Comparison of ENCODE assay signal across 27 cellular contexts in the genomic region with DNA sequence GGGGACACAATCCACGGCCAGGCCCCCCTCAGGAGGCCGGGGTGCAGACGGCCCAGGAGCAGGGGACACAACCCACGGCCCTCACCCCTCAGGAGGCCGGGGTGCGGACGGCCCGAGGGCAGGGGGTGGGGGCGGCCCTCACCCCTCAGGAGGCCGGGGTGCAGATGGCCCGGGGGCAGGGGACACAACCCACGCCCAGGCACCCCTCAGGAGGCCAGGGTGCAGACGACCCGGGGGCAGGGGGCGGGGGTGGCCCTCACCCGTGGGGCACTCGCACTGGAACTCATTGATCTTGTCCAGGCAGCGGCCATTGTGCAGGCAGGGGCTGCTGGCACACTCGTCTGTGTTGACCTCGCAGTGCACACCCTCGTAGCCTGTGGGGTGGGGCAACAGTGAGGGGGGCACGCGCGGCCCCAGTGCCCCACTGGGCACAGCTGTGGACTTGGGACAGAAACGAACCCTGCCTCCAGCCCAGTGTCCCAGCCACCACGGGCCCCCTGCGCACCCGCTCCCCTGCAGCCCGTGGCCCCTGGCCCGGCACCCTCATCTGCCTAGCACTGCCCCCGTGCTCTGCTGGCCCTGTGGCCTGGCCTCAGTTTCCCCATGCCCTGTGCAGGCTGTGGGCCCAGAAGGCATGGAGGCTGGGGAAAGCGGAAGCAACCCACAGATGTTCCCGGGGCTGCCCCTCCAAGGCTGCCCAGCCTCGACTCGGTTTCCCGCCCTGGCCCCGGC.
"Had no signal": no experiment of that assay in that cellular context is flagged by ENCODE, and none has a peak within 500 bp of the region (broad histone marks: within the 10 kb centered on the region; RNA-seq: fewer than 3 reads in every experiment).

No MANE protein-coding gene starts in this region.

- DNase-seq: activated CD4-positive, alpha-beta T cell treated with anti-CD3 and anti-CD28 coated beads for 48 hours; activated CD4-positive, alpha-beta T cell treated with anti-CD3 and anti-CD28 coated beads, Interleukin-2, amount 50 U/mL, for 4 hours; activated CD4-positive, CD25-positive, alpha-beta regulatory T cell treated with anti-CD3 and anti-CD28 coated beads, Interleukin-2, amount 50 U/mL, for 72 hours; activated CD8-positive, alpha-beta memory T cell treated with anti-CD3 and anti-CD28 coated beads, Interleukin-2, amount 50 U/mL, for 48 hours; activated CD8-positive, alpha-beta T cell treated with anti-CD3 and anti-CD28 coated beads, Interleukin-2, amount 10 ng/mL, durations not matched to agents 7 days and 5 days; activated effector memory CD4-positive, alpha-beta T cell treated with Interleukin-2 at 50 U/mL for 16 hours; activated naive CD4-positive, alpha-beta T cell; activated T-cell treated with anti-CD3 and anti-CD28 coated beads, Interleukin-2, amount 50 U/mL, for 1 hour; body of pancreas; MG63; MV-4-11; NCI-H1105; NCI-H1436 treated with DMSO at 0.1 percent for 48 hours; NCI-H187; NCI-H2081; NCI-H510A treated with DMSO at 0.1 percent for 48 hours; NCI-H69; PC-3; SHP77 had no signal

- H3K4me3 Mint-ChIP-seq: activated CD8-positive, alpha-beta T cell treated with anti-CD3 and anti-CD28 coated beads, Interleukin-2, amount 10 ng/mL, durations not matched to agents 7 days and 5 days; activated naive CD4-positive, alpha-beta T cell treated with anti-CD3 and anti-CD28 coated beads, Interleukin-2, amount 50 U/mL, for 24 hours; activated T-helper 1 cell treated with anti-CD3 and anti-CD28 coated beads, Interleukin-12 subunit alpha, Interleukin-12 subunit beta, Interleukin-2, Interleukin-4 antibody, amounts not matched to agents 30 ng/mL and 10 ng/mL and 1 ng/mL, durations not matched to agents 14 hours and 24 hours and 36 hours; IgD-negative memory B cell; T-helper 1 cell treated with Interleukin-12 subunit alpha and Interleukin-12 subunit beta and Interleukin-4 antibody, amounts not matched to agents 30 μg/mL and 1 μg/mL, for 36 hours; WTC11 had no signal

- H3K4me2 ChIP-seq: KMS-11 had no signal

- H3K27ac Mint-ChIP-seq: activated CD8-positive, alpha-beta T cell treated with anti-CD3 and anti-CD28 coated beads, Interleukin-2, amount 10 ng/mL, durations not matched to agents 7 days and 5 days; activated naive CD4-positive, alpha-beta T cell treated with anti-CD3 and anti-CD28 coated beads, Interleukin-2, amount 50 U/mL, for 24 hours; activated T-helper 1 cell treated with anti-CD3 and anti-CD28 coated beads, Interleukin-12 subunit alpha, Interleukin-12 subunit beta, Interleukin-2, Interleukin-4 antibody, amounts not matched to agents 30 ng/mL and 10 ng/mL and 1 ng/mL, durations not matched to agents 14 hours and 24 hours and 36 hours; IgD-negative memory B cell; T-helper 1 cell treated with Interleukin-12 subunit alpha and Interleukin-12 subunit beta and Interleukin-4 antibody, amounts not matched to agents 30 μg/mL and 1 μg/mL, for 36 hours; WTC11 had no signal

- H3K9ac ChIP-seq: KMS-11 had no signal

- ATAC-seq: activated CD8-positive, alpha-beta T cell treated with anti-CD3 and anti-CD28 coated beads, Interleukin-2, amount 10 ng/mL, durations not matched to agents 7 days and 5 days; body of pancreas; PC-3; WTC11 had no signal

- H3K27ac ChIP-seq: ascending aorta, body of pancreas, KMS-11, SJSA1 had no signal

- H3K4me3 ChIP-seq: ascending aorta, body of pancreas, MG63, SJSA1 had no signal

- H3K27me3 ChIP-seq: ascending aorta, body of pancreas, MG63, SJSA1 had no signal

- H3K9me3 Mint-ChIP-seq: activated naive CD4-positive, alpha-beta T cell treated with anti-CD3 and anti-CD28 coated beads, Interleukin-2, amount 50 U/mL, for 24 hours; activated T-helper 1 cell treated with anti-CD3 and anti-CD28 coated beads, Interleukin-12 subunit alpha, Interleukin-12 subunit beta, Interleukin-2, Interleukin-4 antibody, amounts not matched to agents 30 ng/mL and 10 ng/mL and 1 ng/mL, durations not matched to agents 14 hours and 24 hours and 36 hours; IgD-negative memory B cell; T-helper 1 cell treated with Interleukin-12 subunit alpha and Interleukin-12 subunit beta and Interleukin-4 antibody, amounts not matched to agents 30 μg/mL and 1 μg/mL, for 36 hours; WTC11 had no signal

- H3K4me1 ChIP-seq: ascending aorta, SJSA1 had no signal

- H3K4me1 Mint-ChIP-seq: activated naive CD4-positive, alpha-beta T cell treated with anti-CD3 and anti-CD28 coated beads, Interleukin-2, amount 50 U/mL, for 24 hours; IgD-negative memory B cell; WTC11 had no signal

- H3K36me3 Mint-ChIP-seq: activated naive CD4-positive, alpha-beta T cell treated with anti-CD3 and anti-CD28 coated beads, Interleukin-2, amount 50 U/mL, for 24 hours; IgD-negative memory B cell had no signal

- H3K9me3 ChIP-seq: ascending aorta, body of pancreas, MG63, SJSA1 had no signal

- H3K27me3 Mint-ChIP-seq: activated naive CD4-positive, alpha-beta T cell treated with anti-CD3 and anti-CD28 coated beads, Interleukin-2, amount 50 U/mL, for 24 hours; IgD-negative memory B cell had no signal
